ENCODE assay signal across 1 cellular context in genomic region chr11:396511-396947, GRCh38.
TF ChIP-seq lines count a peak whose summit lies in the region.

No MANE protein-coding gene starts in this region.

TF ChIP-seq in GM12878, 131 proteins besides CTCF, POLR2A, EP300 and RAD21:
- TF ChIP-seq RFX5 (IDR thresholded peaks at IDR 0.05; ENCODE audit: low read depth, low read length) (no peak), SP1 (IDR thresholded peaks at IDR 0.05; ENCODE audit: low read depth, low read length) (no peak), BMI1 (IDR thresholded peaks at IDR 0.05; ENCODE audit: borderline replicate concordance) (no peak), POU2F2 (IDR thresholded peaks at IDR 0.05; ENCODE audit: borderline replicate concordance, low read depth, low read length) (no peak), SUZ12 (IDR thresholded peaks at IDR 0.05; ENCODE audit: unreplicated experiment) (no peak), RUNX3 (IDR thresholded peaks at IDR 0.05; ENCODE audit: low read length) (no peak), PAX5 (IDR thresholded peaks at IDR 0.05; ENCODE audit: borderline replicate concordance, low read depth, low read length) (no peak), NRF1 (conservative IDR thresholded peaks at IDR 0.05; ENCODE audit: low read depth, low read length) (no peak), MYC (IDR thresholded peaks at IDR 0.05; ENCODE audit: insufficient read depth, insufficient read length, insufficient replicate concordance, low read length, severe bottlenecking) (no peak), ELK1 (IDR thresholded peaks at IDR 0.05; ENCODE audit: low read depth, low read length) (no peak), GABPA (IDR thresholded peaks at IDR 0.05; ENCODE audit: low read depth) (no peak), EED (IDR thresholded peaks at IDR 0.05; ENCODE audit: low read depth) (no peak), ZNF24 (IDR thresholded peaks at IDR 0.05) (no peak), NBN (IDR thresholded peaks at IDR 0.05) (no peak), ZBTB40 (IDR thresholded peaks at IDR 0.05; ENCODE audit: borderline replicate concordance) (no peak), IRF4 (IDR thresholded peaks at IDR 0.05; ENCODE audit: low read depth, low read length) (no peak), ZBTB33 (IDR thresholded peaks at IDR 0.05) (no peak), ZNF384 (IDR thresholded peaks at IDR 0.05; ENCODE audit: borderline replicate concordance, low read depth, low read length) (no peak)
- TF ChIP-seq, protein P1, sequence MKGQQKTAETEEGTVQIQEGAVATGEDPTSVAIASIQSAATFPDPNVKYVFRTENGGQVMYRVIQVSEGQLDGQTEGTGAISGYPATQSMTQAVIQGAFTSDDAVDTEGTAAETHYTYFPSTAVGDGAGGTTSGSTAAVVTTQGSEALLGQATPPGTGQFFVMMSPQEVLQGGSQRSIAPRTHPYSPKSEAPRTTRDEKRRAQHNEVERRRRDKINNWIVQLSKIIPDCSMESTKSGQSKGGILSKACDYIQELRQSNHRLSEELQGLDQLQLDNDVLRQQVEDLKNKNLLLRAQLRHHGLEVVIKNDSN (IDR thresholded peaks at IDR 0.05; ENCODE audit: borderline replicate concordance, extremely low read length, insufficient read depth, low read depth, low read length) = no peak
- TF ChIP-seq, protein P2, sequence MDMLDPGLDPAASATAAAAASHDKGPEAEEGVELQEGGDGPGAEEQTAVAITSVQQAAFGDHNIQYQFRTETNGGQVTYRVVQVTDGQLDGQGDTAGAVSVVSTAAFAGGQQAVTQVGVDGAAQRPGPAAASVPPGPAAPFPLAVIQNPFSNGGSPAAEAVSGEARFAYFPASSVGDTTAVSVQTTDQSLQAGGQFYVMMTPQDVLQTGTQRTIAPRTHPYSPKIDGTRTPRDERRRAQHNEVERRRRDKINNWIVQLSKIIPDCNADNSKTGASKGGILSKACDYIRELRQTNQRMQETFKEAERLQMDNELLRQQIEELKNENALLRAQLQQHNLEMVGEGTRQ (IDR thresholded peaks at IDR 0.05; ENCODE audit: borderline replicate concordance, low read depth, low read length) = no peak
TF ChIP-seq in GM12878: peak in this region for 0.
